ENCODE assay signal across 8 cellular contexts in the genomic region with DNA sequence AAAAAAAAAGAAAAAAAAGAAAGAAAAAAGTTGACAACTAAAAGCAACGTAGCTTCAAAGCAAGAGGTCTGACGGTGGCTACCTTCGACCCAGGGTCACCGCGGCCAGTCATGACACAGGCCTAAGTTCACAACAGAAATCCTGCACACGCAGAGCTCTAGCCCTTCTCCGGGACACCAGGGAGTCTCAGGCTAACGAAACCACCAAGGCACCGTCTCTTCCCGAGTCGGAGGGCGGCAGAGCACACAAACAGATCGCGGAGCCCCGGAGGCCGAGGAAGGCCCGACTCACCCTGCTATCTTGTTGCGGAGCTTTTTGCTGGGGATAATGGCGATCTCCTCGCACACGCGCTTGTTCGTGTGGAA. TPM values are rescaled to one million over a fixed set of nuclear protein-coding genes. Genes with fewer than 3 reads are reported as not detected.
DNase-seq lines count a peak whose midpoint lies in the region; TF ChIP-seq lines count a peak whose summit lies in the region.

No MANE protein-coding gene starts in this region.

- DNase-seq in Calu3 (no peak), colonic mucosa (peak; percentile 25), glomerular visceral epithelial cell (ENCODE audit: extremely low spot score) (no peak), AML-193 (lab: John Stamatoyannopoulos, UW) (no peak), NCI-H2029 (lab: John Stamatoyannopoulos, UW) (no peak)
- no peak for DNase-seq in effector CD8-positive, alpha-beta T cell (lab: John Stamatoyannopoulos, UW)

- TF ChIP-seq CTCF in Calu3 (IDR thresholded peaks at IDR 0.05; ENCODE audit: unreplicated experiment), result no peak
- no peak for TF ChIP-seq CTCF in colonic mucosa (IDR thresholded peaks at IDR 0.05)

- H3K27me3 Mint-ChIP-seq in Calu3 (ENCODE audit: unreplicated experiment) (no peaks in the 10 kb centered on the region), IgD-negative memory B cell (no peaks in the 10 kb centered on the region)

- peak overlapping the region; percentile 93 to 95 for H3K9ac ChIP-seq in colonic mucosa (ENCODE audit: low read depth in 2 of 2, low read length in 2 of 2)

- H3K4me3 ChIP-seq in colonic mucosa, result peak overlapping the region; percentile 99
- peak overlapping the region; percentile 93 for H3K4me3 ChIP-seq in mononuclear cell (ENCODE audit: low read length)

- H3K27ac Mint-ChIP-seq in Calu3 (ENCODE audit: unreplicated experiment) (peak overlapping the region; percentile 96), IgD-negative memory B cell (peak overlapping the region; percentile 97 to 98 (median 98))

- H3K4me1 ChIP-seq in colonic mucosa, result peaks cover 4% of the 10 kb centered on the region
- peaks cover 27% of the 10 kb centered on the region for H3K4me1 ChIP-seq in mononuclear cell (ENCODE audit: insufficient read depth, low read length)

- H3K4me1 Mint-ChIP-seq in Calu3 (ENCODE audit: low read depth, unreplicated experiment) (peaks cover 41% of the 10 kb centered on the region), IgD-negative memory B cell (peaks cover 11 to 19% (median 18%) of the 10 kb centered on the region in 3 donors)

- H3K36me3 Mint-ChIP-seq in Calu3 (ENCODE audit: insufficient read depth, unreplicated experiment) (peaks cover 66% of the 10 kb centered on the region), IgD-negative memory B cell (peaks cover 8% of the 10 kb centered on the region)

- H3K9me3 ChIP-seq in colonic mucosa (no peaks in the 10 kb centered on the region), mononuclear cell (ENCODE audit: low read depth, low read length) (no peaks in the 10 kb centered on the region)

- no TSS peak for BruUV-seq in Calu3 (replicated peaks; lab: Mats Ljungman, UMichigan)

- intact Hi-C loops in Calu3 (cut with micrococcal nuclease; ENCODE audit: unreplicated experiment) (loop anchor here (2.0 to 5.0 kb wide), 2 partner anchors 213 to 461 kb away; no protein-coding TSS in a partner anchor), colonic mucosa (cut with DNase I) (loop anchor here (10.0 kb wide), 3 partner anchors 215 to 475 kb away; a partner anchor contains a TSS)

- CTCF ChIA-PET in Calu3 (lab: Charles Lee), result interaction anchor here (0.7 to 2.5 kb wide), 4 partner anchors 9 to 269 kb away, joined by 3 to 15 read pairs (median 5); no protein-coding TSS in a partner anchor

- H3K27me3 ChIP-seq in colonic mucosa (no peaks in the 10 kb centered on the region), mononuclear cell (ENCODE audit: insufficient read depth, low read length) (no peaks in the 10 kb centered on the region)

- peak overlapping the region; percentile 98 for H3K4me3 Mint-ChIP-seq in Calu3 (ENCODE audit: low read depth, unreplicated experiment)
- peak overlapping the region; percentile 96 to 99 (median 98) for H3K4me3 Mint-ChIP-seq in IgD-negative memory B cell

- H3K36me3 ChIP-seq in colonic mucosa, result peaks cover 19% of the 10 kb centered on the region

- peak overlapping the region; percentile 79 for H3K27ac ChIP-seq in colonic mucosa

- H3K9me3 Mint-ChIP-seq in Calu3 (ENCODE audit: low read depth, unreplicated experiment), result no peaks in the 10 kb centered on the region
- no peaks in the 10 kb centered on the region for H3K9me3 Mint-ChIP-seq in IgD-negative memory B cell

RNA-seq across cellular contexts. Expression of a gene that starts 0.6 kb away (rescaled TPM):
- total RNA-seq in Calu3 (2022) (1,584 and 1,695 TPM in 2 replicates), colonic mucosa (1,000 to 10,000 TPM in 1 of 2 donors, 100 to 1,000 TPM in 1; 909 to 1,247 TPM), mononuclear cell (2,519 TPM)
- polyA plus RNA-seq in IgD-negative memory B cell, result 1,332 TPM
